ENCODE assay signal across 28 cellular contexts in genomic region chr5:8059337-8059736, GRCh38.
A peak's percentile ranks its signal among the peaks of the same experiment; 100 is the strongest.
DNase-seq lines count a peak whose midpoint lies in the region; ATAC-seq and TF ChIP-seq lines count a peak whose summit lies in the region.
"Had no signal": no experiment of that assay in that cellular context is flagged by ENCODE, and none has a peak within 500 bp of the region (broad histone marks: within the 10 kb centered on the region; RNA-seq: fewer than 3 reads in every experiment).

No MANE protein-coding gene starts in this region.

- H4K20me1 ChIP-seq in BLaER1 (no peaks in the 10 kb centered on the region), neural progenitor cell (ENCODE audit: low read depth) (no peaks in the 10 kb centered on the region)

- H3K27ac Mint-ChIP-seq in neural progenitor cell, result peak overlapping the region; percentile 15
- no peak overlapping the region for H3K27ac Mint-ChIP-seq in stimulated activated memory B cell treated with anti-CD40 and anti-IgM and Interleukin-4, amounts not matched to agents 10 μg/mL and 1 μg/mL and 100 μg/mL, for 72 hours
- no peak overlapping the region for H3K27ac Mint-ChIP-seq in stimulated activated naive CD8-positive, alpha-beta T cell treated with anti-CD3 and anti-CD28 coated beads, Interleukin-15, amount 100 ng/mL, for 72 hours
- H3K27ac Mint-ChIP-seq: CD8-positive, alpha-beta memory T cell; HFFc6 had no signal

- no peaks in the 10 kb centered on the region for H3K36me3 ChIP-seq in BLaER1
- no peaks in the 10 kb centered on the region for H3K36me3 ChIP-seq in neural progenitor cell
- H3K36me3 ChIP-seq: HAP-1 had no signal

- H3K27ac ChIP-seq in BLaER1, result no peak overlapping the region
- H3K27ac ChIP-seq in neural progenitor cell, result no peak overlapping the region
- H3K27ac ChIP-seq: A549, C4-2B, GM23248, KMS-11, SK-N-MC had no signal

- no peak overlapping the region for H2AFZ ChIP-seq in neural progenitor cell (replicated peaks)
- H2AFZ ChIP-seq: GM23248 had no signal

- DNase-seq in DMS79 (lab: John Stamatoyannopoulos, UW), result peak; percentile 26
- peak; percentile 92 for DNase-seq in NCI-H2171 treated with DMSO at 0.1 percent for 48 hours (lab: John Stamatoyannopoulos, UW)
- no peak for DNase-seq in neural progenitor cell (ENCODE audit: low spot score)
- DNase-seq in stimulated activated naive CD8-positive, alpha-beta T cell treated with anti-CD3 and anti-CD28 coated beads, Interleukin-15, amount 100 ng/mL, for 72 hours, result no peak
- no peak for DNase-seq in left lobe of liver (ENCODE audit: low spot score)
- DNase-seq: AML-193; CD8-positive, alpha-beta memory T cell; DMS 273 treated with DMSO at 0.1 percent for 48 hours; DND-41; GM23248; HFFc6; MM.1S; NCI-H1092; NCI-H1417 treated with DMSO at 0.1 percent for 48 hours; NCI-H1930; NCI-H2107; NCI-H446 treated with DMSO at 0.1 percent for 48 hours; NCI-H526 treated with DMSO at 0.1 percent for 48 hours; RPMI8226; SHP77 treated with DMSO at 0.1 percent for 48 hours had no signal

- H3K4me3 ChIP-seq in BLaER1 (no peak overlapping the region), neural progenitor cell (no peak overlapping the region)
- H3K4me3 ChIP-seq: A549, GM23248, HAP-1, SK-N-MC had no signal

- no peak for ATAC-seq in stimulated activated memory B cell treated with anti-CD40 and anti-IgM and Interleukin-4, amounts not matched to agents 10 μg/mL and 1 μg/mL and 100 μg/mL, for 72 hours
- ATAC-seq in stimulated activated naive CD8-positive, alpha-beta T cell treated with anti-CD3 and anti-CD28 coated beads, Interleukin-15, amount 100 ng/mL, for 72 hours, result no peak
- ATAC-seq in left lobe of liver, result no peak
- ATAC-seq: A549 had no signal

- peaks cover 3% of the 10 kb centered on the region for H3K27me3 Mint-ChIP-seq in neural progenitor cell (ENCODE audit: insufficient read depth, low read depth)
- H3K27me3 Mint-ChIP-seq in stimulated activated memory B cell treated with anti-CD40 and anti-IgM and Interleukin-4, amounts not matched to agents 10 μg/mL and 1 μg/mL and 100 μg/mL, for 72 hours, result peaks cover 8% of the 10 kb centered on the region
- no peaks in the 10 kb centered on the region for H3K27me3 Mint-ChIP-seq in stimulated activated naive CD8-positive, alpha-beta T cell treated with anti-CD3 and anti-CD28 coated beads, Interleukin-15, amount 100 ng/mL, for 72 hours
- H3K27me3 Mint-ChIP-seq: CD8-positive, alpha-beta memory T cell; IgD-negative memory B cell had no signal

- TF ChIP-seq CTCF in neural progenitor cell (IDR thresholded peaks at IDR 0.05), result no peak

- peaks cover 17% of the 10 kb centered on the region for H3K4me1 Mint-ChIP-seq in neural progenitor cell
- peaks cover 23% of the 10 kb centered on the region for H3K4me1 Mint-ChIP-seq in stimulated activated memory B cell treated with anti-CD40 and anti-IgM and Interleukin-4, amounts not matched to agents 10 μg/mL and 1 μg/mL and 100 μg/mL, for 72 hours
- H3K4me1 Mint-ChIP-seq in stimulated activated naive CD8-positive, alpha-beta T cell treated with anti-CD3 and anti-CD28 coated beads, Interleukin-15, amount 100 ng/mL, for 72 hours, result no peaks in the 10 kb centered on the region
- H3K4me1 Mint-ChIP-seq: CD8-positive, alpha-beta memory T cell had no signal

- H3K4me1 ChIP-seq in BLaER1, result peaks cover 46% of the 10 kb centered on the region
- peaks cover 5% of the 10 kb centered on the region for H3K4me1 ChIP-seq in neural progenitor cell
- H3K4me1 ChIP-seq: A549, HAP-1 had no signal

- no peak overlapping the region for H3K4me3 Mint-ChIP-seq in neural progenitor cell
- H3K4me3 Mint-ChIP-seq in stimulated activated memory B cell treated with anti-CD40 and anti-IgM and Interleukin-4, amounts not matched to agents 10 μg/mL and 1 μg/mL and 100 μg/mL, for 72 hours, result no peak overlapping the region
- H3K4me3 Mint-ChIP-seq in stimulated activated naive CD8-positive, alpha-beta T cell treated with anti-CD3 and anti-CD28 coated beads, Interleukin-15, amount 100 ng/mL, for 72 hours, result no peak overlapping the region
- H3K4me3 Mint-ChIP-seq: CD8-positive, alpha-beta memory T cell; HFFc6 had no signal

- no peaks in the 10 kb centered on the region for H3F3A ChIP-seq in neural progenitor cell (ENCODE audit: low read depth)

- no peaks in the 10 kb centered on the region for H3K36me3 Mint-ChIP-seq in neural progenitor cell
- H3K36me3 Mint-ChIP-seq in stimulated activated memory B cell treated with anti-CD40 and anti-IgM and Interleukin-4, amounts not matched to agents 10 μg/mL and 1 μg/mL and 100 μg/mL, for 72 hours, result no peaks in the 10 kb centered on the region
- H3K36me3 Mint-ChIP-seq: CD8-positive, alpha-beta memory T cell; IgD-negative memory B cell had no signal

- H3K9me3 ChIP-seq in BLaER1 (no peaks in the 10 kb centered on the region), neural progenitor cell (ENCODE audit: low read depth) (no peaks in the 10 kb centered on the region)
- H3K9me3 ChIP-seq: A549, HAP-1 had no signal

- H3K9ac ChIP-seq in BLaER1 (no peak overlapping the region), neural progenitor cell (no peak overlapping the region)
- H3K9ac ChIP-seq: GM23248, KMS-11 had no signal

- H3K27me3 ChIP-seq in BLaER1, result no peaks in the 10 kb centered on the region
- no peaks in the 10 kb centered on the region for H3K27me3 ChIP-seq in neural progenitor cell

- no peaks in the 10 kb centered on the region for H3K9me3 Mint-ChIP-seq in neural progenitor cell
- H3K9me3 Mint-ChIP-seq in stimulated activated memory B cell treated with anti-CD40 and anti-IgM and Interleukin-4, amounts not matched to agents 10 μg/mL and 1 μg/mL and 100 μg/mL, for 72 hours, result no peaks in the 10 kb centered on the region
- H3K9me3 Mint-ChIP-seq in stimulated activated naive CD8-positive, alpha-beta T cell treated with anti-CD3 and anti-CD28 coated beads, Interleukin-15, amount 100 ng/mL, for 72 hours, result peaks cover 0 to 4% of the 10 kb centered on the region in 2 donors

- H3K4me2 ChIP-seq in BLaER1 (peak overlapping the region; percentile 87), neural progenitor cell (no peak overlapping the region)
- H3K4me2 ChIP-seq: A549, KMS-11 had no signal

- H3K79me2 ChIP-seq in neural progenitor cell (ENCODE audit: low read depth), result no peaks in the 10 kb centered on the region

Comparison
In these comparisons a context has a peak if more than half of its experiments do, and no peak if none do; other contexts are left out.
1. DNase-seq: peak in DMS79 (single experiment) and NCI-H2171 treated with DMSO at 0.1 percent for 48 hours (single experiment); none in neural progenitor cell (single experiment), stimulated activated naive CD8-positive, alpha-beta T cell treated with anti-CD3 and anti-CD28 coated beads, Interleukin-15, amount 100 ng/mL, for 72 hours (0 of 2) and left lobe of liver (single experiment).